In the genomic region with DNA sequence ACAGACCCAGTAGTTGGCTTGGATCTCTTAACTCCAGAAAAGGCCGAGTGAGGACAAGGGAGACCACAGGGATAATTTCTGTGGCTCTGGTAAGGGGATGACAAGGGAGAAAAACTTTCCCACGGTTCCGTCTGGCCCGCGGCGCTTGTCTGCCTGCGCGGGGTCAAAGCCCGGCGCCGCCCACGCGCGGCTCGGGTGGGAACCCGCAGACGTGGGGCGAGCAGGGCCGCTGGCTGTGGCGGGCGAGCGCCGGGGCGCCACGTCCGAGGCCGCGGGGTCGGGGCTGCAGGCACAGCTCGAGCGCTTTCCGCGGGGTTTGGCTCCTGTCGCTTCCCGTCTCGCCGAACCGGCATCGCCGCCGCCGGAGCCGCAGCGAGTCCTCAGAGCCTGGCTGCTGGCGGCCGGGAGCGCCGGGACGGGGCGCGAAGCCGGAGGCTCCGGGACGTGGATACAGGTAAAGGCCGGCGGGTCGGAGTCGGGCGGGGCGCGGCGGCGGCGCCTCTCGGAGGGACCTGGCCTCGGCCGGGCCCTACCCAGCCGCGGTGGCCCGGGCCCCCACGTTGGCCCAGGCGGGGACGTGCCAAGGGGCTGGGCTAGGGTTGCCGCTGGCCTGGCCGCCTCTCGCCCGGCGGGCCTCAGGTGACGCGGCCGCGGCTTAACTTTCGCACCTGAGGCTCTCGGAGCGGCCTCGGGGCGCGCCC, we compare ENCODE assay signal across 8 cellular contexts. TPM values are rescaled to one million over a fixed set of nuclear protein-coding genes. Genes with fewer than 3 reads are reported as not detected.
DNase-seq lines count a peak whose midpoint lies in the region; ATAC-seq and TF ChIP-seq lines count a peak whose summit lies in the region.

A gene with protein sequence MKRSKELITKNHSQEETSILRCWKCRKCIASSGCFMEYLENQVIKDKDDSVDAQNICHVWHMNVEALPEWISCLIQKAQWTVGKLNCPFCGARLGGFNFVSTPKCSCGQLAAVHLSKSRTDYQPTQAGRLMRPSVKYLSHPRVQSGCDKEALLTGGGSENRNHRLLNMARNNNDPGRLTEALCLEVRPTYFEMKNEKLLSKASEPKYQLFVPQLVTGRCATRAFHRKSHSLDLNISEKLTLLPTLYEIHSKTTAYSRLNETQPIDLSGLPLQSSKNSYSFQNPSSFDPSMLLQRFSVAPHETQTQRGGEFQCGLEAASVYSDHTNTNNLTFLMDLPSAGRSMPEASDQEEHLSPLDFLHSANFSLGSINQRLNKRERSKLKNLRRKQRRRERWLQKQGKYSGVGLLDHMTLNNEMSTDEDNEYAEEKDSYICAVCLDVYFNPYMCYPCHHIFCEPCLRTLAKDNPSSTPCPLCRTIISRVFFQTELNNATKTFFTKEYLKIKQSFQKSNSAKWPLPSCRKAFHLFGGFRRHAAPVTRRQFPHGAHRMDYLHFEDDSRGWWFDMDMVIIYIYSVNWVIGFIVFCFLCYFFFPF (plus strand): TSS at position 344 of the 701 bp plus-strand sequence. CDS start 34,965 bp downstream, outside the sequence.

- peaks cover 3% of the 10 kb centered on the region for H3K9me3 Mint-ChIP-seq in stimulated activated memory B cell treated with anti-CD40 and anti-IgM and Interleukin-4, amounts not matched to agents 10 μg/mL and 1 μg/mL and 100 μg/mL, for 72 hours
- peaks cover 18% of the 10 kb centered on the region; the same call in 1 of the 2 replicates for H3K9me3 Mint-ChIP-seq in HFFc6

- peak within 1 kb of the TSS; percentile 41 for H3K4me3 Mint-ChIP-seq in stimulated activated memory B cell treated with anti-CD40 and anti-IgM and Interleukin-4, amounts not matched to agents 10 μg/mL and 1 μg/mL and 100 μg/mL, for 72 hours
- H3K4me3 Mint-ChIP-seq in HFFc6: no peak within 1 kb of the TSS

- peak; percentile 55 for ATAC-seq in stimulated activated memory B cell treated with anti-CD40 and anti-IgM and Interleukin-4, amounts not matched to agents 10 μg/mL and 1 μg/mL and 100 μg/mL, for 72 hours

- no peaks in the 10 kb centered on the region for H3K36me3 Mint-ChIP-seq in stimulated activated memory B cell treated with anti-CD40 and anti-IgM and Interleukin-4, amounts not matched to agents 10 μg/mL and 1 μg/mL and 100 μg/mL, for 72 hours
- H3K36me3 Mint-ChIP-seq in HFFc6 (ENCODE audit: low read depth): peaks cover 4% of the 10 kb centered on the region; the same call in 1 of the 2 replicates

- H3K27ac ChIP-seq in cingulate gyrus (ENCODE audit: low read depth, low read length): peak within 1 kb of the TSS; percentile 31

- peaks cover 31% of the 10 kb centered on the region for H3K27me3 Mint-ChIP-seq in stimulated activated memory B cell treated with anti-CD40 and anti-IgM and Interleukin-4, amounts not matched to agents 10 μg/mL and 1 μg/mL and 100 μg/mL, for 72 hours
- peaks cover 1% of the 10 kb centered on the region for H3K27me3 Mint-ChIP-seq in HFFc6 (ENCODE audit: insufficient read depth)

- peaks cover 7% of the 10 kb centered on the region for H3K4me1 Mint-ChIP-seq in stimulated activated memory B cell treated with anti-CD40 and anti-IgM and Interleukin-4, amounts not matched to agents 10 μg/mL and 1 μg/mL and 100 μg/mL, for 72 hours
- no peaks in the 10 kb centered on the region for H3K4me1 Mint-ChIP-seq in HFFc6 (ENCODE audit: low read depth)

- no peak for TF ChIP-seq CTCF in HFFc6 (IDR thresholded peaks at IDR 0.05)

- DNase-seq in NCI-H510A (lab: John Stamatoyannopoulos, UW) (peak; percentile 41), NCI-H510A treated with DMSO at 0.1 percent for 48 hours (lab: John Stamatoyannopoulos, UW) (no peak), NCI-H1048 (lab: John Stamatoyannopoulos, UW) (peak; percentile 25), left kidney (ENCODE audit: low read depth, low spot score) (peak; percentile 83), HFFc6 (no peak)
- no peak for DNase-seq in stimulated activated CD4-positive, alpha-beta T cell treated with anti-CD3 and anti-CD28 coated beads, Interleukin-1b, Interleukin-23, amount 100 ng/mL, for 48 hours

- no peak within 1 kb of the TSS for H3K27ac Mint-ChIP-seq in stimulated activated memory B cell treated with anti-CD40 and anti-IgM and Interleukin-4, amounts not matched to agents 10 μg/mL and 1 μg/mL and 100 μg/mL, for 72 hours
- H3K27ac Mint-ChIP-seq in HFFc6: no peak within 1 kb of the TSS

RNA-seq across cellular contexts. Expression of the gene that starts here (rescaled TPM):
- not detected for total RNA-seq in HFFc6 (2021; fragmentation: NEBNext Ultra II Directional; extraction: Animal tissue kit (Norgen Biotek cat#: 25700))

Comparison
In these comparisons a context has a peak if more than half of its experiments do, and no peak if none do; other contexts are left out.
1. DNase-seq: peak in NCI-H510A (single experiment), NCI-H1048 (single experiment) and left kidney (single experiment); none in NCI-H510A treated with DMSO at 0.1 percent for 48 hours (single experiment), HFFc6 (single experiment) and stimulated activated CD4-positive, alpha-beta T cell treated with anti-CD3 and anti-CD28 coated beads, Interleukin-1b, Interleukin-23, amount 100 ng/mL, for 48 hours (single experiment).